9 cellular contexts compared by ENCODE assay signal in the genomic region with DNA sequence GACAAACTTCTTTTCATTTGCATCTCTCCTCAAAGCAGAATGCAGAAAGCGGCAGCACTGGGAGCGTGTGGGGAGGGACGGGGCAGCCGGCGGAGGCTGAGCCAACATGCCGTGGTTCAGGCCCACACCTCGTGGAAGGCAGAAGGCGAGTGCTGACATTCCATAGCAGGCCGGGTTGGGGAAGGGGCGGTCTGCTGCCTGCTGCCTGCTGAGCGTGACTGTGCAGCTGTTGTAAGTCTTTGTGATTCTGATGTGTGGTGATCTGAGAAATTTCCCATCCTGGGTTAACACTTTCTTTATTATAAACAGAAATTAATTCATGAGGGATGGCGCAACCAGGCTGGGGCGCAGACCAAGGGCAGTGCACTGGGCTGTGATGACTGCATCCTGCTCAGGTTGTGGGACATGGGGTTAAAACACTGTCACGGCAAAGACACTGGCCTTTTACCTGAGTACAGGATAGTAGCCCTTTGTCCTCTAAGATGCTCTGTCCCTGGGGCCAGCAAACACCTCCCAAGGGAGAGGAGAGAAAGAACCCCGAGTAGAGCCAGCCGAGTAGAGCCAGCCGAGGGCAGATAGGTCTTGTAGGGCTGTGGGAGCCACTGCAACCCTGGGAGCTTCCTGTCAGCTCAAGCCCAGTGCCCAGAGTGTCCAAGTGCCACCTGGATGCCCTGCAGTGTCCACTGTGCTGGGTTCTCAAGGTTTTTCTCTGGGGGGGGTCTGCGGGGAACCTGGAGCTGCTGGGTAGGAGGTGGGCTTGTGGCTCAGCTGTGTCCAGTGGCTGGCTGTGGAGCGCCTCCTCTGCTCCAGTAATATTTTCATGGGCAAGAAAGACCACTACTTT. TPM values are rescaled to one million over a fixed set of nuclear protein-coding genes. Genes with fewer than 3 reads are reported as not detected.
DNase-seq lines count a peak whose midpoint lies in the region; ATAC-seq and TF ChIP-seq lines count a peak whose summit lies in the region.
"Had no signal": no experiment of that assay in that cellular context is flagged by ENCODE, and none has a peak within 500 bp of the region (broad histone marks: within the 10 kb centered on the region; RNA-seq: fewer than 3 reads in every experiment).

No MANE protein-coding gene starts in this region.

- peak; percentile 69 for DNase-seq in NCI-H2029 (lab: John Stamatoyannopoulos, UW)
- no peak for DNase-seq in NCI-H2029 treated with DMSO at 0.1 percent for 48 hours (lab: John Stamatoyannopoulos, UW)
- peak in 1 of 2 donors; percentile 4 for DNase-seq in left colon
- DNase-seq in smooth muscle cell (lab: John Stamatoyannopoulos, UW; ENCODE audit: unreplicated experiment), result no peak
- no peak for DNase-seq in NK-92 (lab: John Stamatoyannopoulos, UW; ENCODE audit: unreplicated experiment)
- no peak for DNase-seq in foreskin keratinocyte
- DNase-seq in RKO (ENCODE audit: low spot score), result no peak

- no peaks in the 10 kb centered on the region for H3K79me2 ChIP-seq in smooth muscle cell (ENCODE audit: low read depth)

- peak; percentile 41 for ATAC-seq in left colon
- no peak for ATAC-seq in foreskin keratinocyte

- H3K4me1 ChIP-seq in smooth muscle cell (ENCODE audit: low read depth), result peaks cover 14% of the 10 kb centered on the region
- H3K4me1 ChIP-seq in foreskin keratinocyte, result no peaks in the 10 kb centered on the region
- H3K4me1 ChIP-seq: upper lobe of left lung had no signal

- H3K4me3 ChIP-seq in smooth muscle cell, result no peak overlapping the region
- H3K4me3 ChIP-seq: upper lobe of left lung had no signal

- peaks cover 3% of the 10 kb centered on the region for H3F3A ChIP-seq in smooth muscle cell (ENCODE audit: low read depth)

- WGBS in smooth muscle cell (ENCODE audit: low lambda C conversion rate), result 49% methylated on average over 19 of the region's 19 CpGs

- peaks cover 15% of the 10 kb centered on the region for H4K20me1 ChIP-seq in smooth muscle cell (ENCODE audit: low read depth)

- H3K9me3 ChIP-seq in smooth muscle cell (replicated peaks; ENCODE audit: low read depth), result no peaks in the 10 kb centered on the region
- H3K9me3 ChIP-seq: upper lobe of left lung had no signal

- H3K36me3 ChIP-seq in smooth muscle cell (ENCODE audit: low read depth), result no peaks in the 10 kb centered on the region

- H2AFZ ChIP-seq in smooth muscle cell (ENCODE audit: low read depth), result no peak overlapping the region

- H3K27me3 ChIP-seq in smooth muscle cell (ENCODE audit: low read depth) (no peaks in the 10 kb centered on the region), foreskin keratinocyte (no peaks in the 10 kb centered on the region)
- H3K27me3 ChIP-seq: upper lobe of left lung had no signal

- intact Hi-C loops in left colon (cut with DNase I, micrococcal nuclease), result no loop called here

- no peak for TF ChIP-seq CTCF in VCaP (conservative IDR thresholded peaks at IDR 0.05)
- TF ChIP-seq CTCF in smooth muscle cell (IDR thresholded peaks at IDR 0.05; ENCODE audit: borderline replicate concordance, insufficient read depth, poor library complexity, severe bottlenecking), result no peak
- TF ChIP-seq CTCF in foreskin keratinocyte (conservative IDR thresholded peaks at IDR 0.05), result no peak

- H3K27ac ChIP-seq in VCaP, result peak overlapping the region; percentile 92
- no peak overlapping the region for H3K27ac ChIP-seq in smooth muscle cell (ENCODE audit: low read depth)
- H3K27ac ChIP-seq in foreskin keratinocyte, result no peak overlapping the region
- H3K27ac ChIP-seq: upper lobe of left lung had no signal

- no peak overlapping the region for H3K9ac ChIP-seq in smooth muscle cell (ENCODE audit: low read depth)

- H3K4me2 ChIP-seq in smooth muscle cell, result peak overlapping the region; percentile 10

RNA-seq across cellular contexts. Expression of a gene that starts 8.8 kb away (rescaled TPM):
- total RNA-seq in left colon (10 to 100 TPM; 15.7 to 18.1 TPM), smooth muscle cell (21.9 and 37.8 TPM in 2 replicates), foreskin keratinocyte (5.4 and 5.6 TPM in 2 replicates)
- polyA plus RNA-seq in smooth muscle cell (8.1 and 11.9 TPM in 2 replicates), foreskin keratinocyte (2.9 and 3.7 TPM in 2 replicates)

RNA-seq across cellular contexts. Expression of a gene that starts 34.3 kb away (rescaled TPM):
- total RNA-seq in left colon (1 to 10 TPM; 3.7 to 4.9 TPM), smooth muscle cell (2.6 and 3.6 TPM in 2 replicates), foreskin keratinocyte (7.4 and 7.6 TPM in 2 replicates)
- polyA plus RNA-seq in smooth muscle cell (3.1 and 3.5 TPM in 2 replicates), foreskin keratinocyte (2.0 and 2.4 TPM in 2 replicates)
